In genomic region chr10:57891201-57892006, GRCh38 we compare ENCODE assay signal across 20 cellular contexts.
DNase-seq lines count a peak whose midpoint lies in the region; ATAC-seq and TF ChIP-seq lines count a peak whose summit lies in the region.
"Had no signal": no experiment of that assay in that cellular context is flagged by ENCODE, and none has a peak within 500 bp of the region (broad histone marks: within the 10 kb centered on the region; RNA-seq: fewer than 3 reads in every experiment).

No MANE protein-coding gene starts in this region.

- TF ChIP-seq POLR2A in GM18505 (IDR thresholded peaks at IDR 0.05; ENCODE audit: borderline replicate concordance, extremely low read depth, insufficient read depth, insufficient read length), result no peak

- TF ChIP-seq CTCF in colonic mucosa (IDR thresholded peaks at IDR 0.05) (no peak), mucosa of descending colon (IDR thresholded peaks at IDR 0.05) (no peak)

- H3K36me3 ChIP-seq in colonic mucosa (no peaks in the 10 kb centered on the region), mucosa of descending colon (ENCODE audit: low read depth) (no peaks in the 10 kb centered on the region)
- H3K36me3 ChIP-seq: SJSA1 had no signal

- no peaks in the 10 kb centered on the region for H3K27me3 ChIP-seq in colonic mucosa
- H3K27me3 ChIP-seq: SJSA1 had no signal

- DNase-seq in HuH-7 (ENCODE audit: low spot score) (peak; percentile 5), colonic mucosa (peak; percentile 64), mucosa of descending colon (peak; percentile 60 to 76 (median 73)), islet precursor cell (no peak), inferior parietal cortex (ENCODE audit: extremely low spot score) (no peak)
- DNase-seq: C1 segment of cervical spinal cord, GF-D8, GM23248, HCEC 1CT, KG1, NCI-H1092, NCI-H146, NCI-H2081 treated with DMSO at 0.1 percent for 48 hours, NCI-H510A treated with DMSO at 0.1 percent for 48 hours, SW 1271 had no signal

- H3K27ac ChIP-seq in colonic mucosa, result no peak overlapping the region
- H3K27ac ChIP-seq: A549, GM23248, SJSA1 had no signal

- peak; percentile 73 for ATAC-seq in GM18867 (IDR thresholded peaks at IDR 0.05; ENCODE audit: unreplicated experiment)
- ATAC-seq in mucosa of descending colon, result peak; percentile 98
- no peak for ATAC-seq in HG02970 (IDR thresholded peaks at IDR 0.05; ENCODE audit: low FRiP score, unreplicated experiment)
- ATAC-seq in GM18505 (IDR thresholded peaks at IDR 0.05; ENCODE audit: unreplicated experiment), result no peak
- ATAC-seq: A549 had no signal

- intact Hi-C loops in colonic mucosa (cut with DNase I), result no loop called here
- intact Hi-C loops in mucosa of descending colon (cut with DNase I, micrococcal nuclease), result no loop called here

- H3K4me3 ChIP-seq in colonic mucosa (no peak overlapping the region), mucosa of descending colon (no peak overlapping the region)
- H3K4me3 ChIP-seq: A549, GM23248, SJSA1 had no signal

- no peaks in the 10 kb centered on the region for H3K9me3 ChIP-seq in colonic mucosa
- no peaks in the 10 kb centered on the region for H3K9me3 ChIP-seq in mucosa of descending colon
- H3K9me3 ChIP-seq: A549, SJSA1 had no signal

- H3K4me1 ChIP-seq in colonic mucosa (peaks cover 3% of the 10 kb centered on the region), mucosa of descending colon (ENCODE audit: low read depth) (no peaks in the 10 kb centered on the region)
- H3K4me1 ChIP-seq: A549, SJSA1 had no signal

- no peak overlapping the region for H3K9ac ChIP-seq in colonic mucosa (ENCODE audit: low read depth in 2 of 2, low read length in 2 of 2)
- H3K9ac ChIP-seq: GM23248 had no signal

Comparison
In these comparisons a context has a peak if more than half of its experiments do, and no peak if none do; other contexts are left out.
1. ATAC-seq: peak in GM18867 (single experiment) and mucosa of descending colon (single experiment); none in HG02970 (single experiment) and GM18505 (single experiment).
2. DNase-seq: peak in HuH-7 (single experiment), colonic mucosa (single experiment) and mucosa of descending colon (3 of 3); none in islet precursor cell (single experiment) and inferior parietal cortex (single experiment).